Comparison of ENCODE assay signal across 12 cellular contexts in genomic region chr12:26120561-26121274, GRCh38. TPM values are rescaled to one million over a fixed set of nuclear protein-coding genes. Genes with fewer than 3 reads are reported as not detected.
DNase-seq lines count a peak whose midpoint lies in the region; ATAC-seq and TF ChIP-seq lines count a peak whose summit lies in the region.
"Had no signal": no experiment of that assay in that cellular context is flagged by ENCODE, and none has a peak within 500 bp of the region (broad histone marks: within the 10 kb centered on the region; RNA-seq: fewer than 3 reads in every experiment).

No MANE protein-coding gene starts in this region.

- H3K27ac Mint-ChIP-seq in activated B cell treated with CpG ODN at 0.5 μM for 24 hours (peak overlapping the region; percentile 94), immature natural killer cell (no peak overlapping the region)
- no peak overlapping the region for H3K27ac Mint-ChIP-seq in activated T-cell treated with anti-CD3 and anti-CD28 coated beads, Interleukin-2, amount 50 U/mL, for 24 hours
- H3K27ac Mint-ChIP-seq: activated T-cell treated with anti-CD3 and anti-CD28 coated beads, Interleukin-2, amount 50 U/mL, for 72 hours; stimulated activated effector memory CD8-positive, alpha-beta T cell treated with anti-CD3 and anti-CD28 coated beads, Interleukin-12 subunit alpha, Interleukin-12 subunit beta, amount 100 ng/mL, for 72 hours had no signal

- H3K9me3 ChIP-seq in GM23248 (ENCODE audit: low read depth) (no peaks in the 10 kb centered on the region), gastrocnemius medialis (no peaks in the 10 kb centered on the region)
- H3K9me3 ChIP-seq: BLaER1 treated with 17β-estradiol and CSF1 and Interleukin-3, amounts not matched to agents 10 nM and 100 nM had no signal

- H3K36me3 Mint-ChIP-seq in activated B cell treated with CpG ODN at 0.5 μM for 24 hours (ENCODE audit: low read depth), result peaks cover 18% of the 10 kb centered on the region
- no peaks in the 10 kb centered on the region for H3K36me3 Mint-ChIP-seq in immature natural killer cell
- no peaks in the 10 kb centered on the region for H3K36me3 Mint-ChIP-seq in activated T-cell treated with anti-CD3 and anti-CD28 coated beads, Interleukin-2, amount 50 U/mL, for 24 hours (ENCODE audit: low read depth)
- H3K36me3 Mint-ChIP-seq: stimulated activated effector memory CD8-positive, alpha-beta T cell treated with anti-CD3 and anti-CD28 coated beads, Interleukin-12 subunit alpha, Interleukin-12 subunit beta, amount 100 ng/mL, for 72 hours had no signal

- peaks cover 8% of the 10 kb centered on the region for H3K4me1 ChIP-seq in GM23248 (ENCODE audit: insufficient read depth)
- H3K4me1 ChIP-seq in gastrocnemius medialis, result peaks cover 57 to 59% of the 10 kb centered on the region in 2 donors
- H3K4me1 ChIP-seq in foreskin keratinocyte, result no peaks in the 10 kb centered on the region

- 91 to 94% methylated on average over 4 of the region's 4 CpGs for WGBS in GM23248 (ENCODE audit: low coverage in 1 of 2, low lambda C conversion rate in 2 of 2, missing lambda C conversion rate in 2 of 2), 2 experiments

- CTCF ChIA-PET in activated B cell treated with CpG ODN at 0.5 μM for 24 hours (lab: Charles Lee), result interaction anchor here (1.1 to 8.5 kb wide), 14 partner anchors 11 to 493 kb away, joined by 3 to 74 read pairs (median 10); partner anchors contain the start of gene SSPN

- H3K9me3 Mint-ChIP-seq in activated B cell treated with CpG ODN at 0.5 μM for 24 hours (no peaks in the 10 kb centered on the region), immature natural killer cell (no peaks in the 10 kb centered on the region)
- H3K9me3 Mint-ChIP-seq in activated T-cell treated with anti-CD3 and anti-CD28 coated beads, Interleukin-2, amount 50 U/mL, for 24 hours, result no peaks in the 10 kb centered on the region
- H3K9me3 Mint-ChIP-seq: activated T-cell treated with anti-CD3 and anti-CD28 coated beads, Interleukin-2, amount 50 U/mL, for 72 hours; stimulated activated effector memory CD8-positive, alpha-beta T cell treated with anti-CD3 and anti-CD28 coated beads, Interleukin-12 subunit alpha, Interleukin-12 subunit beta, amount 100 ng/mL, for 72 hours had no signal

- H3K4me3 Mint-ChIP-seq in activated B cell treated with CpG ODN at 0.5 μM for 24 hours (peak overlapping the region; percentile 84), immature natural killer cell (peak overlapping the region in 3 of 5 donors; percentile 4 to 27 (median 22))
- no peak overlapping the region for H3K4me3 Mint-ChIP-seq in activated T-cell treated with anti-CD3 and anti-CD28 coated beads, Interleukin-2, amount 50 U/mL, for 24 hours

- in situ Hi-C loops in GM23248 (cut with MboI) (no loop called here), gastrocnemius medialis (cut with MboI; ENCODE audit: low sequenced_read_pairs in 4 of 4) (no loop called here)

- no peak overlapping the region for H3K4me3 ChIP-seq in GM23248
- H3K4me3 ChIP-seq in gastrocnemius medialis, result peak overlapping the region; percentile 59 to 89 (median 72)

- ATAC-seq in activated B cell treated with CpG ODN at 0.5 μM for 24 hours (ENCODE audit: low read depth) (no peak), gastrocnemius medialis (no peak), foreskin keratinocyte (no peak), GM21529 (IDR thresholded peaks at IDR 0.05; ENCODE audit: unreplicated experiment) (no peak)
- ATAC-seq: activated T-cell treated with anti-CD3 and anti-CD28 coated beads, Interleukin-2, amount 50 U/mL, for 72 hours; stimulated activated effector memory CD8-positive, alpha-beta T cell treated with anti-CD3 and anti-CD28 coated beads, Interleukin-12 subunit alpha, Interleukin-12 subunit beta, amount 100 ng/mL, for 72 hours had no signal

- no peak overlapping the region for H2AFZ ChIP-seq in GM23248

- intact Hi-C loops in activated B cell treated with CpG ODN at 0.5 μM for 24 hours (cut with micrococcal nuclease), result no loop called here
- intact Hi-C loops in gastrocnemius medialis (cut with DNase I; ENCODE audit: low total_unique reads), result loop anchor here (2.0 kb wide), 1 partner anchor 402 kb away; no protein-coding TSS in a partner anchor

- H3F3A ChIP-seq in GM23248 (ENCODE audit: insufficient read depth), result peaks cover 16% of the 10 kb centered on the region

- H4K20me1 ChIP-seq in GM23248 (ENCODE audit: insufficient read depth), result no peaks in the 10 kb centered on the region

- peak; percentile 6 for DNase-seq in GM23248
- no peak for DNase-seq in activated B cell treated with CpG ODN at 0.5 μM for 24 hours
- no peak for DNase-seq in immature natural killer cell
- DNase-seq in gastrocnemius medialis, result no peak
- DNase-seq in activated T-cell treated with anti-CD3 and anti-CD28 coated beads, Interleukin-2, amount 50 U/mL, for 24 hours, result no peak
- no peak for DNase-seq in DMS53 (lab: John Stamatoyannopoulos, UW)
- DNase-seq in foreskin keratinocyte, result no peak
- DNase-seq: activated T-cell treated with anti-CD3 and anti-CD28 coated beads, Interleukin-2, amount 50 U/mL, for 72 hours; stimulated activated CD4-positive, alpha-beta T cell treated with anti-CD3 and anti-CD28 coated beads, Interleukin-15, amount 100 ng/mL, for 24 hours had no signal

- TF ChIP-seq POLR2A in gastrocnemius medialis (IDR thresholded peaks at IDR 0.05), result no peak

- H3K27me3 Mint-ChIP-seq in activated B cell treated with CpG ODN at 0.5 μM for 24 hours (no peaks in the 10 kb centered on the region), immature natural killer cell (ENCODE audit: low read depth in 3 of 3) (peaks cover 13 to 43% (median 21%) of the 10 kb centered on the region in 3 donors)
- peaks cover 81% of the 10 kb centered on the region for H3K27me3 Mint-ChIP-seq in activated T-cell treated with anti-CD3 and anti-CD28 coated beads, Interleukin-2, amount 50 U/mL, for 24 hours

- H3K27me3 ChIP-seq in GM23248 (replicated peaks; ENCODE audit: insufficient read depth), result no peaks in the 10 kb centered on the region
- no peaks in the 10 kb centered on the region for H3K27me3 ChIP-seq in gastrocnemius medialis
- peaks cover 46% of the 10 kb centered on the region for H3K27me3 ChIP-seq in foreskin keratinocyte

- H3K4me1 Mint-ChIP-seq in activated B cell treated with CpG ODN at 0.5 μM for 24 hours (peaks cover 80% of the 10 kb centered on the region), immature natural killer cell (peaks cover 26 to 36% of the 10 kb centered on the region in 2 donors)
- H3K4me1 Mint-ChIP-seq in activated T-cell treated with anti-CD3 and anti-CD28 coated beads, Interleukin-2, amount 50 U/mL, for 24 hours (ENCODE audit: low read depth), result peaks cover 30% of the 10 kb centered on the region

- TF ChIP-seq CTCF in activated B cell treated with CpG ODN at 0.5 μM for 24 hours (IDR thresholded peaks at IDR 0.05) (no peak), gastrocnemius medialis (IDR thresholded peaks at IDR 0.05 in 4 of 5, conservative IDR thresholded peaks at IDR 0.05 in 1 of 5) (no peak), foreskin keratinocyte (conservative IDR thresholded peaks at IDR 0.05) (no peak)

- H3K9me2 ChIP-seq in GM23248 (ENCODE audit: insufficient read depth), result no peaks in the 10 kb centered on the region

- H3K79me2 ChIP-seq in GM23248 (ENCODE audit: insufficient read depth), result no peaks in the 10 kb centered on the region

- no peak overlapping the region for H3K4me2 ChIP-seq in GM23248 (ENCODE audit: unreplicated experiment)

- H3K36me3 ChIP-seq in GM23248 (ENCODE audit: low read depth) (no peaks in the 10 kb centered on the region), gastrocnemius medialis (no peaks in the 10 kb centered on the region)
- H3K36me3 ChIP-seq: BLaER1 treated with 17β-estradiol and CSF1 and Interleukin-3, amounts not matched to agents 10 nM and 100 nM had no signal

- H3K27ac ChIP-seq in GM23248 (no peak overlapping the region), gastrocnemius medialis (peak overlapping the region; percentile 95 to 100 (median 97)), foreskin keratinocyte (no peak overlapping the region)
- H3K27ac ChIP-seq: BLaER1 treated with 17β-estradiol and CSF1 and Interleukin-3, amounts not matched to agents 10 nM and 100 nM had no signal

- POLR2A ChIA-PET in activated B cell treated with CpG ODN at 0.5 μM for 24 hours (lab: Charles Lee), result interaction anchor here (0.7 to 9.3 kb wide), 8 partner anchors 35 to 718 kb away, joined by 3 to 189 read pairs (median 8); partner anchors contain the start of gene SSPN

- H3K9ac ChIP-seq in GM23248, result no peak overlapping the region

RNA-seq across cellular contexts. Expression of gene BHLHE41, which starts 4.1 kb away (rescaled TPM):
- total RNA-seq in GM23248 (2014; rRNA removed; shearing (Covaris generic)), result 0.76 and 1.6 TPM in 2 replicates
- polyA plus RNA-seq in GM23248 (2016; fragmentation: Nextera tagmentation; extraction: Ambion mirVana), result 1.3 and 1.7 TPM in 2 replicates
- total RNA-seq in activated B cell treated with CpG ODN at 0.5 μM for 24 hours, result 34.5 and 40.5 TPM in 2 replicates
- not detected for polyA plus RNA-seq in immature natural killer cell
- 10 to 100 TPM in 2 of 4 donors, 1 to 10 TPM in 2; 6.4 to 12.1 (median 9.5) TPM for total RNA-seq in gastrocnemius medialis
- 0.03 and 0.14 TPM in 2 replicates for total RNA-seq in foreskin keratinocyte
- 0.07 and 0.11 TPM in 2 replicates for polyA plus RNA-seq in foreskin keratinocyte
- total RNA-seq: activated T-cell treated with anti-CD3 and anti-CD28 coated beads, Interleukin-2, amount 50 U/mL, for 72 hours had no signal

Comparison
In these comparisons a context has a peak if more than half of its experiments do, and no peak if none do; other contexts are left out.
1. H3K27ac ChIP-seq: peak in gastrocnemius medialis (4 of 4); none in GM23248 (single experiment) and foreskin keratinocyte (single experiment).